Comparison of ENCODE assay signal across 34 cellular contexts in genomic region chr12:88495031-88495430, GRCh38.
DNase-seq lines count a peak whose midpoint lies in the region; ATAC-seq, FAIRE-seq and TF ChIP-seq lines count a peak whose summit lies in the region.
"Had no signal": no experiment of that assay in that cellular context is flagged by ENCODE, and none has a peak within 500 bp of the region (broad histone marks: within the 10 kb centered on the region; RNA-seq: fewer than 3 reads in every experiment).

No MANE protein-coding gene starts in this region.

- H3K4me2 ChIP-seq in A549: no peak overlapping the region
- no peak overlapping the region for H3K4me2 ChIP-seq in IMR-90 (ENCODE audit: low read depth, low read length)
- H3K4me2 ChIP-seq in hepatocyte: no peak overlapping the region
- H3K4me2 ChIP-seq: BLaER1; BLaER1 treated with 17β-estradiol and CSF1 and Interleukin-3, amounts not matched to agents 10 nM and 100 nM had no signal

- H3K79me2 ChIP-seq in hepatocyte: no peaks in the 10 kb centered on the region

- intact Hi-C loops in IMR-90 (cut with micrococcal nuclease) (no loop called here), upper lobe of right lung (cut with DNase I) (no loop called here)

- H3K9me3 ChIP-seq in A549 (no peaks in the 10 kb centered on the region), IMR-90 (ENCODE audit: control insufficient read depth, insufficient read depth, low read length) (no peaks in the 10 kb centered on the region), upper lobe of right lung (no peaks in the 10 kb centered on the region), hepatocyte (ENCODE audit: low read depth) (no peaks in the 10 kb centered on the region)
- H3K9me3 ChIP-seq: BE2C; BLaER1; BLaER1 treated with 17β-estradiol and CSF1 and Interleukin-3, amounts not matched to agents 10 nM and 100 nM; Caco-2 had no signal

- no peak overlapping the region for H4K8ac ChIP-seq in IMR-90 (ENCODE audit: low read depth in 2 of 2, low read length in 2 of 2)

- no peak overlapping the region for H2AK5ac ChIP-seq in IMR-90 (ENCODE audit: low read depth, low read length)

- no peaks in the 10 kb centered on the region for H3K9me2 ChIP-seq in hepatocyte (replicated peaks; ENCODE audit: insufficient read depth)

- no peak for TF ChIP-seq EP300 in A549 (IDR thresholded peaks at IDR 0.05)

- TF ChIP-seq POLR2A in A549 (IDR thresholded peaks at IDR 0.05; ENCODE audit: low read length) (no peak), H54 (IDR thresholded peaks at IDR 0.05; ENCODE audit: low read depth, low read length) (no peak), IMR-90 (IDR thresholded peaks at IDR 0.05; ENCODE audit: low read depth, low read length) (no peak)

- H2AK9ac ChIP-seq in IMR-90 (replicated peaks; ENCODE audit: low read depth, low read length, poor library complexity): no peak overlapping the region

- dilution Hi-C loops in IMR-90 (cut with HindIII; ENCODE audit: low sequenced_read_pairs, unreplicated experiment): no loop called here

- H3K4me1 ChIP-seq in A549 (no peaks in the 10 kb centered on the region), IMR-90 (ENCODE audit: control insufficient read depth, insufficient read depth, low read length) (peaks cover 4% of the 10 kb centered on the region; the same call in 1 of the 2 replicates), upper lobe of right lung (no peaks in the 10 kb centered on the region), hepatocyte (ENCODE audit: insufficient read depth) (no peaks in the 10 kb centered on the region)
- H3K4me1 ChIP-seq: BE2C; BLaER1; BLaER1 treated with 17β-estradiol and CSF1 and Interleukin-3, amounts not matched to agents 10 nM and 100 nM; Caco-2 had no signal

- ATAC-seq in A549: no peak
- no peak for ATAC-seq in IMR-90 (ENCODE audit: low read depth)
- ATAC-seq in upper lobe of right lung: no peak
- ATAC-seq: CD8-positive, alpha-beta T cell had no signal

- H2AFZ ChIP-seq in IMR-90 (replicated peaks; ENCODE audit: low read length, poor library complexity) (no peak overlapping the region), hepatocyte (no peak overlapping the region)

- 94% methylated on average over 1 of the region's 1 CpG for WGBS in A549 (ENCODE audit: missing lambda C conversion rate)
- 100% methylated on average over 1 of the region's 1 CpG; no CpG with 5 or more reads in 1 of the 2 experiments for WGBS in IMR-90 (ENCODE audit: extremely low coverage in 2 of 2, insufficient read length in 1 of 2), 2 experiments
- WGBS in hepatocyte (ENCODE audit: low lambda C conversion rate, missing lambda C conversion rate): 97% methylated on average over 1 of the region's 1 CpG

- H2BK20ac ChIP-seq in IMR-90 (ENCODE audit: low read depth, low read length): no peak overlapping the region

- no peak overlapping the region for H3K4ac ChIP-seq in IMR-90 (ENCODE audit: low read depth, low read length)

- in situ Hi-C loops in IMR-90 (cut with MboI; ENCODE audit: low sequenced_read_pairs): no loop called here

- H2BK120ac ChIP-seq in IMR-90 (ENCODE audit: low read depth, low read length): no peak overlapping the region

- DNase-seq in A549 (ENCODE audit: low read depth in 1 of 2, low spot score in 1 of 2) (no peak), H54 (ENCODE audit: insufficient read length, low spot score) (no peak), IMR-90 (no peak), SK-N-DZ (ENCODE audit: low spot score) (peak; percentile 90), upper lobe of right lung (no peak), anterior cingulate cortex (lab: John Stamatoyannopoulos, UW) (no peak), hepatocyte (ENCODE audit: low spot score) (no peak)
- no peak for DNase-seq in stimulated activated CD4-positive, alpha-beta T cell treated with anti-CD3 and anti-CD28 coated beads, Interleukin-12 subunit alpha, Interleukin-12 subunit beta, amount 100 ng/mL, for 4 hours
- DNase-seq: 8988T; ACHN; AML-193; BE2C; C1 segment of cervical spinal cord; Caco-2; Calu3; CD4-positive, alpha-beta memory T cell; CD4-positive, alpha-beta T cell; CD4-positive, CD25-positive, alpha-beta regulatory T cell; CD8-positive, alpha-beta memory T cell; CD8-positive, alpha-beta T cell; COR-L47; DMS 273 treated with DMSO at 0.1 percent for 48 hours; DMS153; DMS53; DMS79; DMS79 treated with DMSO at 0.1 percent for 48 hours; DND-41; EL had no signal

- no peak overlapping the region for H3K14ac ChIP-seq in IMR-90 (replicated peaks; ENCODE audit: low read depth, low read length)

- H3K18ac ChIP-seq in IMR-90 (ENCODE audit: low read depth, low read length): no peak overlapping the region; the same call in 1 of the 2 replicates

- no peak for TF ChIP-seq RAD21 in A549 (conservative IDR thresholded peaks at IDR 0.05 in 1 of 2, IDR thresholded peaks at IDR 0.05 in 1 of 2)
- no peak for TF ChIP-seq RAD21 in IMR-90 (IDR thresholded peaks at IDR 0.05; ENCODE audit: low read length)

- no TSS peak for BruUV-seq in IMR-90 (replicated peaks; lab: Mats Ljungman, UMichigan)

- H4K5ac ChIP-seq in IMR-90 (ENCODE audit: low read depth, low read length): no peak overlapping the region

- no peak overlapping the region for H3K4me3 ChIP-seq in A549
- H3K4me3 ChIP-seq in IMR-90 (ENCODE audit: insufficient read depth, low read depth, low read length): no peak overlapping the region
- no peak overlapping the region for H3K4me3 ChIP-seq in upper lobe of right lung
- no peak overlapping the region for H3K4me3 ChIP-seq in hepatocyte
- H3K4me3 ChIP-seq: BLaER1; BLaER1 treated with 17β-estradiol and CSF1 and Interleukin-3, amounts not matched to agents 10 nM and 100 nM had no signal

- H3K36me3 ChIP-seq in IMR-90 (ENCODE audit: control insufficient read depth, insufficient read depth, low read length) (peaks cover 7% of the 10 kb centered on the region; the same call in 1 of the 2 replicates), upper lobe of right lung (peaks cover 23% of the 10 kb centered on the region), hepatocyte (replicated peaks; ENCODE audit: insufficient read depth, low read depth) (no peaks in the 10 kb centered on the region)
- H3K36me3 ChIP-seq: BE2C; BLaER1; BLaER1 treated with 17β-estradiol and CSF1 and Interleukin-3, amounts not matched to agents 10 nM and 100 nM had no signal

- POLR2A ChIA-PET in A549 (lab: Yijun Ruan, JAX) (no interaction called here), IMR-90 (lab: Charles Lee; ENCODE audit: unreplicated experiment) (no interaction called here)

- no peaks in the 10 kb centered on the region for H3K9me1 ChIP-seq in IMR-90 (ENCODE audit: insufficient read depth, low read length)

- H3K79me1 ChIP-seq in IMR-90 (ENCODE audit: low read depth in 1 of 2, low read length in 2 of 2): peaks cover 10 to 18% of the 10 kb centered on the region in 2 experiments; a peak in 3 of 4 replicates

- no peak overlapping the region for H2BK15ac ChIP-seq in IMR-90 (ENCODE audit: low read depth, low read length)

- TF ChIP-seq CTCF in A549 (IDR thresholded peaks at IDR 0.05): no peak
- TF ChIP-seq CTCF in IMR-90 (conservative IDR thresholded peaks at IDR 0.05; ENCODE audit: low read depth, low read length): no peak
- no peak for TF ChIP-seq CTCF in upper lobe of right lung (IDR thresholded peaks at IDR 0.05)
- TF ChIP-seq CTCF in hepatocyte (IDR thresholded peaks at IDR 0.05; ENCODE audit: poor library complexity): no peak

- CTCF ChIA-PET in A549 (lab: Yijun Ruan, JAX) (no interaction called here), IMR-90 (lab: Yijun Ruan, JAX) (no interaction called here)

- H3K9ac ChIP-seq in IMR-90 (ENCODE audit: low read depth, low read length): no peak overlapping the region
- H3K9ac ChIP-seq: BLaER1; BLaER1 treated with 17β-estradiol and CSF1 and Interleukin-3, amounts not matched to agents 10 nM and 100 nM had no signal

- no peak overlapping the region for H4K91ac ChIP-seq in IMR-90 (ENCODE audit: insufficient read depth, low read depth, low read length)

- H3K56ac ChIP-seq in IMR-90 (ENCODE audit: extremely low read depth, insufficient read depth, low read length): no peak overlapping the region

- H3K27ac ChIP-seq in A549 (no peak overlapping the region), IMR-90 (ENCODE audit: insufficient read depth, low read length) (no peak overlapping the region), upper lobe of right lung (no peak overlapping the region), hepatocyte (no peak overlapping the region)
- H3K27ac ChIP-seq: 22Rv1; BLaER1; BLaER1 treated with 17β-estradiol and CSF1 and Interleukin-3, amounts not matched to agents 10 nM and 100 nM; C4-2B had no signal

- H3K27me3 ChIP-seq in IMR-90 (ENCODE audit: control insufficient read depth, insufficient read depth, low read length) (no peaks in the 10 kb centered on the region), upper lobe of right lung (no peaks in the 10 kb centered on the region), hepatocyte (no peaks in the 10 kb centered on the region)
- H3K27me3 ChIP-seq: BE2C; BLaER1; BLaER1 treated with 17β-estradiol and CSF1 and Interleukin-3, amounts not matched to agents 10 nM and 100 nM had no signal

- no peak overlapping the region for H3K23ac ChIP-seq in IMR-90 (ENCODE audit: low read depth, low read length)

- no peaks in the 10 kb centered on the region for H4K20me1 ChIP-seq in IMR-90 (ENCODE audit: insufficient read depth, low read length)
- H4K20me1 ChIP-seq in hepatocyte (ENCODE audit: insufficient read depth, poor library complexity, severe bottlenecking): no peaks in the 10 kb centered on the region
- H4K20me1 ChIP-seq: BLaER1; BLaER1 treated with 17β-estradiol and CSF1 and Interleukin-3, amounts not matched to agents 10 nM and 100 nM had no signal

- peak overlapping the region; percentile 25 for H2BK5ac ChIP-seq in IMR-90 (ENCODE audit: low read depth, low read length, poor library complexity, severe bottlenecking)

- FAIRE-seq in A549 (lab: Jason Lieb, UNC): peak; percentile 49
- peak; percentile 41 for FAIRE-seq in H54 (lab: Jason Lieb, UNC)
- FAIRE-seq: A204.1, D721Med had no signal

TF ChIP-seq in A549, 52 proteins besides CTCF, POLR2A, EP300 and RAD21 (continues in another document):
- no peak for TF ChIP-seq NFE2L2 (conservative IDR thresholded peaks at IDR 0.05; ENCODE audit: low read length)
- no peak for TF ChIP-seq CHD4 (IDR thresholded peaks at IDR 0.05; ENCODE audit: borderline replicate concordance)

TF ChIP-seq in IMR-90, 13 proteins besides CTCF, POLR2A, EP300 and RAD21 (continues in another document):
- no peak for TF ChIP-seq MXI1 (IDR thresholded peaks at IDR 0.05; ENCODE audit: borderline replicate concordance, low read depth, low read length)
- TF ChIP-seq RCOR1 (IDR thresholded peaks at IDR 0.05; ENCODE audit: insufficient replicate concordance, low read length): no peak
- TF ChIP-seq MAZ (IDR thresholded peaks at IDR 0.05; ENCODE audit: borderline replicate concordance, low read depth, low read length): no peak
- no peak for TF ChIP-seq CHD1 (IDR thresholded peaks at IDR 0.05; ENCODE audit: low read depth, low read length)
- no peak for TF ChIP-seq NFE2L2 (IDR thresholded peaks at IDR 0.05; ENCODE audit: low read depth, low read length)
- no peak for TF ChIP-seq BHLHE40 (IDR thresholded peaks at IDR 0.05; ENCODE audit: low read depth, low read length)
- TF ChIP-seq FOS (IDR thresholded peaks at IDR 0.05; ENCODE audit: low read depth, low read length): no peak
